ENCODE assay signal across 10 cellular contexts in genomic region chr19:17762505-17763229, GRCh38. TPM values are rescaled to one million over a fixed set of nuclear protein-coding genes. Genes with fewer than 3 reads are reported as not detected.
DNase-seq lines count a peak whose midpoint lies in the region; ATAC-seq and TF ChIP-seq lines count a peak whose summit lies in the region.
"Had no signal": no experiment of that assay in that cellular context is flagged by ENCODE, and none has a peak within 500 bp of the region (broad histone marks: within the 10 kb centered on the region; RNA-seq: fewer than 3 reads in every experiment).

No MANE protein-coding gene starts in this region.

- no peak for TF ChIP-seq POLR2A in NB4 (IDR thresholded peaks at IDR 0.05; ENCODE audit: extremely low read depth, insufficient read length)

- H3K36me3 Mint-ChIP-seq in activated T-helper 2 cell treated with anti-CD3 and anti-CD28 coated beads, Interferon-gamma antibody, Interleukin-2, Interleukin-4, amounts not matched to agents 10 μg/mL and 5 μg/mL and 100 μg/mL, durations not matched to agents 14 hours and 24 hours and 36 hours (ENCODE audit: low read depth), result peaks cover 70% of the 10 kb centered on the region

- no peak overlapping the region for H2BK12ac ChIP-seq in mesenchymal stem cell (ENCODE audit: low read length in 2 of 2)

- H3K4me2 ChIP-seq in mesenchymal stem cell (ENCODE audit: low read length, poor library complexity, severe bottlenecking), result no peak overlapping the region

- H3K27me3 ChIP-seq in mesenchymal stem cell (ENCODE audit: control insufficient read depth in 1 of 2, insufficient read depth in 1 of 2, low read length in 2 of 2), result no peaks in the 10 kb centered on the region

- no peak overlapping the region for H2BK15ac ChIP-seq in mesenchymal stem cell (ENCODE audit: low read depth, poor library complexity, severe bottlenecking)

- no peak overlapping the region for H2BK5ac ChIP-seq in mesenchymal stem cell (ENCODE audit: low read depth, low read length, poor library complexity, severe bottlenecking)

- H3K9me3 Mint-ChIP-seq in activated T-helper 2 cell treated with anti-CD3 and anti-CD28 coated beads, Interferon-gamma antibody, Interleukin-2, Interleukin-4, amounts not matched to agents 10 μg/mL and 5 μg/mL and 100 μg/mL, durations not matched to agents 14 hours and 24 hours and 36 hours, result no peaks in the 10 kb centered on the region

- no peaks in the 10 kb centered on the region for H3K27me3 Mint-ChIP-seq in activated T-helper 2 cell treated with anti-CD3 and anti-CD28 coated beads, Interferon-gamma antibody, Interleukin-2, Interleukin-4, amounts not matched to agents 10 μg/mL and 5 μg/mL and 100 μg/mL, durations not matched to agents 14 hours and 24 hours and 36 hours (ENCODE audit: low read depth)

- no peak overlapping the region for H4K8ac ChIP-seq in mesenchymal stem cell (ENCODE audit: low read length)

- no peak overlapping the region for H3K9ac ChIP-seq in mesenchymal stem cell (ENCODE audit: low read length)

- H3K23ac ChIP-seq in mesenchymal stem cell (ENCODE audit: low read length in 2 of 2), result no peak overlapping the region

- no peak overlapping the region for H4K91ac ChIP-seq in mesenchymal stem cell (ENCODE audit: low read length)

- H3K4me3 ChIP-seq in NB4 (ENCODE audit: low read depth, low read length) (no peak overlapping the region), mesenchymal stem cell (ENCODE audit: insufficient read depth in 1 of 2, low read depth in 1 of 2, low read length in 2 of 2) (no peak overlapping the region)

- no peaks in the 10 kb centered on the region for H3K79me1 ChIP-seq in mesenchymal stem cell (replicated peaks; ENCODE audit: low read length, poor library complexity, severe bottlenecking)

- H3K36me3 ChIP-seq in mesenchymal stem cell (ENCODE audit: control insufficient read depth in 1 of 2, insufficient read depth in 2 of 2, low read depth in 1 of 2, low read length in 2 of 2), result no peaks in the 10 kb centered on the region

- no peak overlapping the region for H3K27ac ChIP-seq in mesenchymal stem cell (ENCODE audit: low read length, poor library complexity, severe bottlenecking)

- 51% methylated on average over 17 of the region's 17 CpGs for WGBS in mesenchymal stem cell

- TF ChIP-seq CTCF in NB4 (IDR thresholded peaks at IDR 0.05; ENCODE audit: low read depth, low read length), result no peak

- no peak overlapping the region for H3K18ac ChIP-seq in mesenchymal stem cell (ENCODE audit: low read depth in 1 of 2, low read length in 2 of 2)

- in situ Hi-C loops in G401 (cut with HindIII; ENCODE audit: low sequenced_read_pairs), result no loop called here

- H2AFZ ChIP-seq in mesenchymal stem cell (ENCODE audit: low read depth, low read length), result no peak overlapping the region

- H3K4me1 ChIP-seq in mesenchymal stem cell (ENCODE audit: control insufficient read depth, insufficient read depth, low read depth, low read length), result peaks cover 8% of the 10 kb centered on the region

- H3K4ac ChIP-seq in mesenchymal stem cell (ENCODE audit: low read depth in 1 of 2, low read length in 2 of 2), result no peak overlapping the region

- peaks cover 10% of the 10 kb centered on the region for H3K4me1 Mint-ChIP-seq in activated T-helper 2 cell treated with anti-CD3 and anti-CD28 coated beads, Interferon-gamma antibody, Interleukin-2, Interleukin-4, amounts not matched to agents 10 μg/mL and 5 μg/mL and 100 μg/mL, durations not matched to agents 14 hours and 24 hours and 36 hours (ENCODE audit: low read depth)

- H2AK5ac ChIP-seq in mesenchymal stem cell (ENCODE audit: low read length, severe bottlenecking), result no peak overlapping the region

- no peak overlapping the region for H2BK120ac ChIP-seq in mesenchymal stem cell (ENCODE audit: low read depth, low read length)

- ATAC-seq in HG03378 (IDR thresholded peaks at IDR 0.05; ENCODE audit: unreplicated experiment) (no peak), GM21423 (IDR thresholded peaks at IDR 0.05; ENCODE audit: unreplicated experiment) (no peak)
- no peak for ATAC-seq in activated CD4-positive, CD25-positive, alpha-beta regulatory T cell treated with anti-CD3 and anti-CD28 coated beads, Interleukin-2, amount 50 U/mL, for 24 hours

- no peak overlapping the region for H3K14ac ChIP-seq in mesenchymal stem cell (ENCODE audit: low read length in 2 of 2)

- DNase-seq in G401 (ENCODE audit: low spot score), result peak; percentile 47
- DNase-seq in NB4 (ENCODE audit: low read depth), result peak; percentile 61
- peak in 37 of 58 donors; percentile 7 to 64 (median 38) for DNase-seq in anterior cingulate cortex (lab: John Stamatoyannopoulos, UW)
- peak; percentile 73 for DNase-seq in mesenchymal stem cell
- no peak for DNase-seq in activated T-helper 2 cell treated with anti-CD3 and anti-CD28 coated beads, Interferon-gamma antibody, Interleukin-2, Interleukin-4, amounts not matched to agents 10 μg/mL and 5 μg/mL and 100 μg/mL, durations not matched to agents 14 hours and 24 hours and 36 hours (ENCODE audit: low spot score)
- DNase-seq: activated T-cell treated with anti-CD3 and anti-CD28 coated beads for 4 hours had no signal

- H3K27ac Mint-ChIP-seq in activated T-helper 2 cell treated with anti-CD3 and anti-CD28 coated beads, Interferon-gamma antibody, Interleukin-2, Interleukin-4, amounts not matched to agents 10 μg/mL and 5 μg/mL and 100 μg/mL, durations not matched to agents 14 hours and 24 hours and 36 hours, result no peak overlapping the region

- no peak overlapping the region for H3K4me3 Mint-ChIP-seq in activated T-helper 2 cell treated with anti-CD3 and anti-CD28 coated beads, Interferon-gamma antibody, Interleukin-2, Interleukin-4, amounts not matched to agents 10 μg/mL and 5 μg/mL and 100 μg/mL, durations not matched to agents 14 hours and 24 hours and 36 hours (ENCODE audit: low read depth)

- no peaks in the 10 kb centered on the region for H3K9me3 ChIP-seq in mesenchymal stem cell (ENCODE audit: control insufficient read depth, low read length)

- intact Hi-C loops in activated T-helper 2 cell treated with anti-CD3 and anti-CD28 coated beads, Interferon-gamma antibody, Interleukin-2, Interleukin-4, amounts not matched to agents 10 μg/mL and 5 μg/mL and 100 μg/mL, durations not matched to agents 14 hours and 24 hours and 36 hours (cut with micrococcal nuclease), result no loop called here

RNA-seq across cellular contexts. Expression of gene FCHO1, which starts 11.4 kb away (rescaled TPM):
- 4.9 and 9.3 TPM in 2 replicates for total RNA-seq in G401 (2014; rRNA removed; shearing (Covaris generic))
- 2.2 TPM for polyA plus RNA-seq in mesenchymal stem cell (2013, experiment 1 of 2)
- polyA plus RNA-seq in mesenchymal stem cell (2013, experiment 2 of 2), result 1.9 TPM
- total RNA-seq in activated T-helper 2 cell treated with anti-CD3 and anti-CD28 coated beads, Interferon-gamma antibody, Interleukin-2, Interleukin-4, amounts not matched to agents 10 μg/mL and 5 μg/mL and 100 μg/mL, durations not matched to agents 14 hours and 24 hours and 36 hours, result 74.7 and 75.6 TPM in 2 replicates

RNA-seq across cellular contexts. Expression of gene B3GNT3, which starts 32.3 kb away (rescaled TPM):
- total RNA-seq in G401 (2014; rRNA removed; shearing (Covaris generic)), result not detected in 2 replicates
- polyA plus RNA-seq in mesenchymal stem cell (2013, experiment 1 of 2), result not detected
- polyA plus RNA-seq in mesenchymal stem cell (2013, experiment 2 of 2), result not detected
- total RNA-seq in activated T-helper 2 cell treated with anti-CD3 and anti-CD28 coated beads, Interferon-gamma antibody, Interleukin-2, Interleukin-4, amounts not matched to agents 10 μg/mL and 5 μg/mL and 100 μg/mL, durations not matched to agents 14 hours and 24 hours and 36 hours, result not detected in 2 replicates
- total RNA-seq: pulmonary artery endothelial cell had no signal

RNA-seq across cellular contexts. Expression of gene MAP1S, which starts 43.4 kb away (rescaled TPM):
- total RNA-seq in G401 (2014; rRNA removed; shearing (Covaris generic)), result 41.7 and 48.4 TPM in 2 replicates
- 30.5 TPM for polyA plus RNA-seq in mesenchymal stem cell (2013, experiment 1 of 2)
- polyA plus RNA-seq in mesenchymal stem cell (2013, experiment 2 of 2), result 31.4 TPM
- 66.7 and 80.3 TPM in 2 replicates for total RNA-seq in activated T-helper 2 cell treated with anti-CD3 and anti-CD28 coated beads, Interferon-gamma antibody, Interleukin-2, Interleukin-4, amounts not matched to agents 10 μg/mL and 5 μg/mL and 100 μg/mL, durations not matched to agents 14 hours and 24 hours and 36 hours

RNA-seq across cellular contexts. Expression of gene INSL3, which starts 58.7 kb away (rescaled TPM):
- not detected in 2 replicates for total RNA-seq in G401 (2014; rRNA removed; shearing (Covaris generic))
- 0.15 TPM for polyA plus RNA-seq in mesenchymal stem cell (2013, experiment 1 of 2)
- 0.33 TPM for polyA plus RNA-seq in mesenchymal stem cell (2013, experiment 2 of 2)
- 6.2 and 6.9 TPM in 2 replicates for total RNA-seq in activated T-helper 2 cell treated with anti-CD3 and anti-CD28 coated beads, Interferon-gamma antibody, Interleukin-2, Interleukin-4, amounts not matched to agents 10 μg/mL and 5 μg/mL and 100 μg/mL, durations not matched to agents 14 hours and 24 hours and 36 hours
- total RNA-seq: pulmonary artery endothelial cell had no signal
